ENCODE assay signal across 10 cellular contexts in genomic region chr13:32737111-32737571, GRCh38.
A peak's percentile ranks its signal among the peaks of the same experiment; 100 is the strongest.
DNase-seq lines count a peak whose midpoint lies in the region; ATAC-seq, FAIRE-seq and TF ChIP-seq lines count a peak whose summit lies in the region.
"Had no signal": no experiment of that assay in that cellular context is flagged by ENCODE, and none has a peak within 500 bp of the region (broad histone marks: within the 10 kb centered on the region; RNA-seq: fewer than 3 reads in every experiment).

No MANE protein-coding gene starts in this region.

- no peaks in the 10 kb centered on the region for H3K9me3 Mint-ChIP-seq in activated T-cell treated with anti-CD3 and anti-CD28 coated beads, Interleukin-2, amount 50 U/mL, for 24 hours

- RAD21 ChIA-PET in GM12878 (lab: Charles Lee; ENCODE audit: unreplicated experiment), result interaction anchor here (0.7 to 1.8 kb wide), 31 partner anchors 9 to 806 kb away, joined by 3 to 9 read pairs (median 4); partner anchors contain the start of genes BRCA2, N4BP2L2, PDS5B and ZAR1L

- H3K4me3 Mint-ChIP-seq in activated T-cell treated with anti-CD3 and anti-CD28 coated beads, Interleukin-2, amount 50 U/mL, for 24 hours, result peak overlapping the region; percentile 70

- H3K27ac Mint-ChIP-seq in activated T-cell treated with anti-CD3 and anti-CD28 coated beads, Interleukin-2, amount 50 U/mL, for 24 hours, result peak overlapping the region; percentile 90

- peak overlapping the region; percentile 67 for H3K9ac ChIP-seq in GM12878 (ENCODE audit: control insufficient read depth, insufficient read depth, low read length)

- H4K20me1 ChIP-seq in GM12878 (ENCODE audit: control insufficient read depth, insufficient read depth), result no peaks in the 10 kb centered on the region

- H3K9me3 ChIP-seq in GM12878 (replicated peaks; ENCODE audit: control insufficient read depth, insufficient read depth, low read length) (no peaks in the 10 kb centered on the region; the same call in 2 of the 3 replicates), mononuclear cell (ENCODE audit: low read depth, low read length) (no peaks in the 10 kb centered on the region), HAP-1 (no peaks in the 10 kb centered on the region)

- WGBS in GM12878 (ENCODE audit: insufficient coverage, insufficient replicate concordance, low lambda C conversion rate, missing lambda C conversion rate), result 5% methylated on average over 2 of the region's 2 CpGs

- peak overlapping the region; percentile 90 for H3K27ac ChIP-seq in GM12878 (ENCODE audit: control insufficient read depth, insufficient read depth)
- H3K27ac ChIP-seq: C4-2B had no signal

- peak overlapping the region; percentile 83 for H3K4me2 ChIP-seq in GM12878 (ENCODE audit: control insufficient read depth, insufficient read depth)

- peaks cover 41% of the 10 kb centered on the region for H3K4me1 Mint-ChIP-seq in activated T-cell treated with anti-CD3 and anti-CD28 coated beads, Interleukin-2, amount 50 U/mL, for 24 hours (ENCODE audit: low read depth)

- intact Hi-C loops in GM12878 (cut with micrococcal nuclease; ENCODE audit: unreplicated experiment), result loop anchor here (1.0 to 5.0 kb wide), 2 partner anchors 150 to 805 kb away; partner anchors contain the start of gene PDS5B

- H2AFZ ChIP-seq in GM12878 (ENCODE audit: control insufficient read depth, low read depth, low read length), result peak overlapping the region; percentile 71

- H3K36me3 ChIP-seq in GM12878 (ENCODE audit: control insufficient read depth in 2 of 2, insufficient read depth in 2 of 2, low read length in 1 of 2), result peaks cover 0 to 8% of the 10 kb centered on the region in 2 experiments; a peak in 2 of 4 replicates
- peaks cover 3% of the 10 kb centered on the region; the same call in 1 of the 2 replicates for H3K36me3 ChIP-seq in HAP-1 (replicated peaks)

- POLR2A ChIA-PET in GM12878 (lab: Charles Lee), result interaction anchor here (0.6 to 1.2 kb wide), 6 partner anchors 31 to 414 kb away, joined by 3 to 4 read pairs (median 4); no protein-coding TSS in a partner anchor

- TF ChIP-seq EP300 in GM12878 (IDR thresholded peaks at IDR 0.05; ENCODE audit: borderline replicate concordance in 1 of 2, control insufficient read depth in 1 of 2, low read depth in 2 of 2, low read length in 2 of 2), result no peak

- no peaks in the 10 kb centered on the region; the same call in none of the 2 replicates for H3K79me2 ChIP-seq in GM12878 (ENCODE audit: control insufficient read depth, insufficient read depth, low read length)

- H3K4me3 ChIP-seq in GM12878 (peak overlapping the region; percentile 51), mononuclear cell (ENCODE audit: low read length) (peak overlapping the region; percentile 19), HAP-1 (no peak overlapping the region)

- FAIRE-seq in GM12878 (lab: Jason Lieb, UNC), result peak; percentile 59
- FAIRE-seq: TTC549 had no signal

- no peak for TF ChIP-seq CTCF in GM12878 (IDR thresholded peaks at IDR 0.05 in 2 of 3, conservative IDR thresholded peaks at IDR 0.05 in 1 of 3; ENCODE audit: control insufficient read depth in 2 of 3, extremely low read depth in 1 of 3, insufficient read depth in 1 of 3, low read depth in 3 of 3, low read length in 3 of 3)

- ATAC-seq in HG03135 (IDR thresholded peaks at IDR 0.05; ENCODE audit: unreplicated experiment) (peak; percentile 63), GM12878 (peak; percentile 84)

- no TSS peak for BruUV-seq in GM12878 (replicated peaks; lab: Mats Ljungman, UMichigan)

- DNase-seq in activated T-cell treated with anti-CD3 and anti-CD28 coated beads, Interleukin-2, amount 50 U/mL, for 24 hours, result no peak
- no peak for DNase-seq in activated T-cell treated with anti-CD3 and anti-CD28 coated beads, Interleukin-2, amount 50 U/mL, for 48 hours
- DNase-seq in GM12878 (ENCODE audit: low read depth, low spot score), result peak; percentile 63
- DNase-seq in HAP-1 (ENCODE audit: low spot score in 2 of 2), result no peak
- no peak for DNase-seq in cortex of kidney (lab: John Stamatoyannopoulos, UW)
- no peak for DNase-seq in middle frontal gyrus (ENCODE audit: extremely low spot score, low spot score)

- TF ChIP-seq POLR2A in GM12878 (IDR thresholded peaks at IDR 0.05; ENCODE audit: low read depth, low read length), result no peak

- H3K4me1 ChIP-seq in GM12878 (ENCODE audit: control insufficient read depth, insufficient read depth, low read length) (no peaks in the 10 kb centered on the region), mononuclear cell (ENCODE audit: insufficient read depth, low read length) (no peaks in the 10 kb centered on the region), HAP-1 (no peaks in the 10 kb centered on the region)

- no peaks in the 10 kb centered on the region for H3K27me3 ChIP-seq in GM12878 (replicated peaks in 1 of 2; ENCODE audit: control insufficient read depth in 2 of 2, insufficient read depth in 2 of 2, low read length in 1 of 2)
- H3K27me3 ChIP-seq in mononuclear cell (ENCODE audit: insufficient read depth, low read length), result no peaks in the 10 kb centered on the region
- H3K27me3 ChIP-seq in HAP-1 (ENCODE audit: low read depth), result no peaks in the 10 kb centered on the region

- in situ Hi-C loops in GM12878 (cut with MboI), result no loop called here
- in situ Hi-C loops in HAP-1 (cut with MboI; ENCODE audit: low sequenced_read_pairs), result no loop called here

- H3K36me3 Mint-ChIP-seq in activated T-cell treated with anti-CD3 and anti-CD28 coated beads, Interleukin-2, amount 50 U/mL, for 24 hours (ENCODE audit: low read depth), result peaks cover 61% of the 10 kb centered on the region

- no peaks in the 10 kb centered on the region for H3K27me3 Mint-ChIP-seq in activated T-cell treated with anti-CD3 and anti-CD28 coated beads, Interleukin-2, amount 50 U/mL, for 24 hours

- CTCF ChIA-PET in GM12878 (lab: Yijun Ruan, JAX), result interaction anchor here (0.7 to 1.8 kb wide), 9 partner anchors 8 to 281 kb away, joined by 3 to 8 read pairs (median 3); no protein-coding TSS in a partner anchor

- TF ChIP-seq RAD21 in GM12878 (IDR thresholded peaks at IDR 0.05; ENCODE audit: insufficient read depth, low read depth, low read length), result no peak

- SMC1A ChIA-PET in GM12878 (lab: Charles Lee; ENCODE audit: uncharacterized antibody, unreplicated experiment), result interaction anchor here (0.8 to 3.6 kb wide), 29 partner anchors 8 to 806 kb away, joined by 3 to 29 read pairs (median 4); partner anchors contain the start of genes BRCA2 and ZAR1L

TF ChIP-seq in GM12878, 131 proteins besides CTCF, POLR2A, EP300 and RAD21 (continues in another document):
- TF ChIP-seq NRF1 (conservative IDR thresholded peaks at IDR 0.05; ENCODE audit: low read depth, low read length) (no peak), PKNOX1 (IDR thresholded peaks at IDR 0.05) (peak; percentile 17; the same call in 1 of the 2 replicates), NFYA (IDR thresholded peaks at IDR 0.05; ENCODE audit: borderline replicate concordance, low read depth, low read length) (no peak), DPF2 (IDR thresholded peaks at IDR 0.05) (peak; percentile 58), IKZF2 (IDR thresholded peaks at IDR 0.05) (peak; percentile 9 to 44; a peak in 2 of 4 replicates), JUNB (IDR thresholded peaks at IDR 0.05) (peak; percentile 69), RUNX3 (IDR thresholded peaks at IDR 0.05; ENCODE audit: low read length) (peak; percentile 25; the same call in 1 of the 2 replicates), KDM1A (IDR thresholded peaks at IDR 0.05; ENCODE audit: borderline replicate concordance) (no peak), RCOR1 (conservative IDR thresholded peaks at IDR 0.05; ENCODE audit: low read depth, low read length) (no peak), NFIC (IDR thresholded peaks at IDR 0.05; ENCODE audit: low read depth, low read length) (peak; percentile 52; the same call in 1 of the 2 replicates), CBFB (IDR thresholded peaks at IDR 0.05; ENCODE audit: low read depth) (no peak), ATF2 (IDR thresholded peaks at IDR 0.05; ENCODE audit: low read length) (0 out of 2 replicates have a peak, but pooled peaks have one; percentile 17), NBN (IDR thresholded peaks at IDR 0.05) (0 out of 2 replicates have a peak, but pooled peaks have one; percentile 10)
- TF ChIP-seq, protein P1, sequence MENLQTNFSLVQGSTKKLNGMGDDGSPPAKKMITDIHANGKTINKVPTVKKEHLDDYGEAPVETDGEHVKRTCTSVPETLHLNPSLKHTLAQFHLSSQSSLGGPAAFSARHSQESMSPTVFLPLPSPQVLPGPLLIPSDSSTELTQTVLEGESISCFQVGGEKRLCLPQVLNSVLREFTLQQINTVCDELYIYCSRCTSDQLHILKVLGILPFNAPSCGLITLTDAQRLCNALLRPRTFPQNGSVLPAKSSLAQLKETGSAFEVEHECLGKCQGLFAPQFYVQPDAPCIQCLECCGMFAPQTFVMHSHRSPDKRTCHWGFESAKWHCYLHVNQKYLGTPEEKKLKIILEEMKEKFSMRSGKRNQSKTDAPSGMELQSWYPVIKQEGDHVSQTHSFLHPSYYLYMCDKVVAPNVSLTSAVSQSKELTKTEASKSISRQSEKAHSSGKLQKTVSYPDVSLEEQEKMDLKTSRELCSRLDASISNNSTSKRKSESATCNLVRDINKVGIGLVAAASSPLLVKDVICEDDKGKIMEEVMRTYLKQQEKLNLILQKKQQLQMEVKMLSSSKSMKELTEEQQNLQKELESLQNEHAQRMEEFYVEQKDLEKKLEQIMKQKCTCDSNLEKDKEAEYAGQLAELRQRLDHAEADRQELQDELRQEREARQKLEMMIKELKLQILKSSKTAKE (IDR thresholded peaks at IDR 0.05; ENCODE audit: low read depth, poor library complexity, severe bottlenecking), result peak; percentile 69
